In genomic region chr19:29605653-29606419, GRCh38 we compare ENCODE assay signal across 1 cellular context.
TF ChIP-seq lines count a peak whose summit lies in the region.

Gene POP4, plus strand, starts transcription at chr19:29606283. Its CDS starts 36 bp downstream, at chr19:29606319.

TF ChIP-seq in GM12878, 131 proteins besides CTCF, POLR2A, EP300 and RAD21 (continued from another document and continues in another):
- TF ChIP-seq ZNF687 (IDR thresholded peaks at IDR 0.05) (0 out of 2 replicates have a peak, but pooled peaks have one; percentile 56), BACH1 (IDR thresholded peaks at IDR 0.05; ENCODE audit: borderline replicate concordance) (no peak), KAT2A (conservative IDR thresholded peaks at IDR 0.05; ENCODE audit: control insufficient read depth, low read depth, low read length) (no peak), USF1 (IDR thresholded peaks at IDR 0.05; ENCODE audit: borderline replicate concordance, extremely low read length, insufficient read depth, low read depth, low read length) (no peak), SRF (IDR thresholded peaks at IDR 0.05; ENCODE audit: low read depth in 2 of 2, low read length in 2 of 2) (peak; percentile 21 to 93; a peak in 3 of 4 replicates), BCL11A (IDR thresholded peaks at IDR 0.05; ENCODE audit: low read depth, low read length) (no peak), WRNIP1 (IDR thresholded peaks at IDR 0.05; ENCODE audit: borderline replicate concordance, low read depth, low read length) (no peak), ZNF207 (IDR thresholded peaks at IDR 0.05; ENCODE audit: borderline replicate concordance) (peak; percentile 76; the same call in 1 of the 2 replicates), ZBTB4 (CRISPR knock-in tag; IDR thresholded peaks at IDR 0.05) (no peak), E2F4 (IDR thresholded peaks at IDR 0.05; ENCODE audit: low read depth, low read length) (0 out of 2 replicates have a peak, but pooled peaks have one; percentile 32), SIX5 (IDR thresholded peaks at IDR 0.05; ENCODE audit: low read depth, low read length, severe bottlenecking) (peak; percentile 54), CHD1 (IDR thresholded peaks at IDR 0.05; ENCODE audit: low read depth, low read length) (no peak; the same call in 1 of the 2 replicates), RB1 (IDR thresholded peaks at IDR 0.05; ENCODE audit: borderline replicate concordance) (no peak), MTA3 (IDR thresholded peaks at IDR 0.05; ENCODE audit: borderline replicate concordance, low read length) (no peak; the same call in 1 of the 2 replicates), IKZF2 (IDR thresholded peaks at IDR 0.05) (peak; percentile 41 to 47; a peak in 2 of 4 replicates), SREBF2 (IDR thresholded peaks at IDR 0.05; ENCODE audit: low read length) (no peak), GABPA (IDR thresholded peaks at IDR 0.05; ENCODE audit: low read depth) (peak; percentile 82), ZNF24 (IDR thresholded peaks at IDR 0.05) (no peak), TBL1XR1 (IDR thresholded peaks at IDR 0.05; ENCODE audit: low read depth, low read length) (no peak), NR2C1 (IDR thresholded peaks at IDR 0.05) (peak; percentile 19; the same call in 1 of the 2 replicates), CBX5 (IDR thresholded peaks at IDR 0.05; ENCODE audit: low read depth) (no peak), IRF4 (IDR thresholded peaks at IDR 0.05; ENCODE audit: low read depth, low read length) (peak; percentile 18), CEBPB (IDR thresholded peaks at IDR 0.05; ENCODE audit: borderline replicate concordance in 1 of 2, low read depth in 2 of 2, low read length in 2 of 2) (no peak), MXI1 (IDR thresholded peaks at IDR 0.05; ENCODE audit: low read depth, low read length) (peak; percentile 80; the same call in 1 of the 2 replicates), REST (IDR thresholded peaks at IDR 0.05; ENCODE audit: low read depth, low read length) (no peak), ZBED1 (IDR thresholded peaks at IDR 0.05; ENCODE audit: borderline replicate concordance) (0 out of 2 replicates have a peak, but pooled peaks have one; percentile 38), ZBTB33 (IDR thresholded peaks at IDR 0.05) (no peak), HDAC6 (IDR thresholded peaks at IDR 0.05; ENCODE audit: unreplicated experiment) (peak; percentile 64), E2F8 (IDR thresholded peaks at IDR 0.05; ENCODE audit: low read depth, partially characterized antibody) (peak; percentile 87), ELK1 (IDR thresholded peaks at IDR 0.05; ENCODE audit: low read depth, low read length) (peak; percentile 82), ZNF384 (IDR thresholded peaks at IDR 0.05; ENCODE audit: borderline replicate concordance, low read depth, low read length) (no peak), YY1 (IDR thresholded peaks at IDR 0.05; ENCODE audit: low read depth, low read length) (peak; percentile 87), SREBF1 (IDR thresholded peaks at IDR 0.05; ENCODE audit: low read length) (no peak)
